Comparison of ENCODE assay signal across 13 cellular contexts in genomic region chr2:31428001-31428418, GRCh38. TPM values are rescaled to one million over a fixed set of nuclear protein-coding genes. Genes with fewer than 3 reads are reported as not detected.
DNase-seq lines count a peak whose midpoint lies in the region; ATAC-seq and TF ChIP-seq lines count a peak whose summit lies in the region.
"Had no signal": no experiment of that assay in that cellular context is flagged by ENCODE, and none has a peak within 500 bp of the region (broad histone marks: within the 10 kb centered on the region; RNA-seq: fewer than 3 reads in every experiment).

No MANE protein-coding gene starts in this region.

- no peak overlapping the region for H3K27ac Mint-ChIP-seq in chondrocyte (ENCODE audit: unreplicated experiment)
- H3K27ac Mint-ChIP-seq: activated T-cell treated with anti-CD3 and anti-CD28 coated beads, Interleukin-2, amount 50 U/mL, for 24 hours had no signal

- H3K9me3 ChIP-seq in Karpas-422 (ENCODE audit: low read length) (no peaks in the 10 kb centered on the region), right lobe of liver (no peaks in the 10 kb centered on the region)
- H3K9me3 ChIP-seq: body of pancreas, left ventricle myocardium inferior, ovary, Peyer's patch had no signal

- H3K36me3 Mint-ChIP-seq in chondrocyte (ENCODE audit: low read depth): no peaks in the 10 kb centered on the region

- H3K4me1 Mint-ChIP-seq in chondrocyte (ENCODE audit: low read depth): no peaks in the 10 kb centered on the region

- no peaks in the 10 kb centered on the region for H3K36me3 ChIP-seq in Karpas-422 (ENCODE audit: insufficient read depth, low read length)
- no peaks in the 10 kb centered on the region for H3K36me3 ChIP-seq in right lobe of liver
- H3K36me3 ChIP-seq: left ventricle myocardium inferior, ovary, Peyer's patch had no signal

- no peaks in the 10 kb centered on the region for H3K4me1 ChIP-seq in Karpas-422 (ENCODE audit: low read length)
- peaks cover 0 to 5% (median 0%) of the 10 kb centered on the region in 4 donors for H3K4me1 ChIP-seq in right lobe of liver
- H3K4me1 ChIP-seq: body of pancreas, left ventricle myocardium inferior, Peyer's patch had no signal

- WGBS in right lobe of liver (ENCODE audit: insufficient coverage, low coverage, low lambda C conversion rate, missing lambda C conversion rate): 100% methylated on average over 1 of the region's 4 CpGs

- H4K20me1 ChIP-seq in Karpas-422 (ENCODE audit: insufficient read depth, low read depth, low read length): no peaks in the 10 kb centered on the region

- no peaks in the 10 kb centered on the region for H3K79me2 ChIP-seq in Karpas-422 (ENCODE audit: low read length)

- H3K27me3 Mint-ChIP-seq in chondrocyte (ENCODE audit: low read depth): no peaks in the 10 kb centered on the region

- intact Hi-C loops in right lobe of liver (cut with DNase I): no loop called here

- no peak for TF ChIP-seq POLR2A in right lobe of liver (IDR thresholded peaks at IDR 0.05)

- H3K27ac ChIP-seq in Karpas-422 (ENCODE audit: low read length) (no peak overlapping the region), right lobe of liver (no peak overlapping the region)
- H3K27ac ChIP-seq: body of pancreas, left ventricle myocardium inferior, ovary, Peyer's patch had no signal

- no peaks in the 10 kb centered on the region for H3K9me2 ChIP-seq in Karpas-422 (replicated peaks; ENCODE audit: insufficient read depth, low read length)

- TF ChIP-seq CTCF in GM12865 (IDR thresholded peaks at IDR 0.05; ENCODE audit: insufficient read depth, low read depth, low read length, missing control alignments): no peak
- peak; percentile 10 for TF ChIP-seq CTCF in chondrocyte (IDR thresholded peaks at IDR 0.05)
- peak in 3 of 4 donors; percentile 22 to 44 (median 26) for TF ChIP-seq CTCF in right lobe of liver (IDR thresholded peaks at IDR 0.05)

- ATAC-seq in right lobe of liver (peak; percentile 52 to 88 (median 70)), GM19328 (IDR thresholded peaks at IDR 0.05; ENCODE audit: unreplicated experiment) (no peak), GM18519 (IDR thresholded peaks at IDR 0.05; ENCODE audit: low FRiP score, unreplicated experiment) (no peak)
- ATAC-seq: body of pancreas; stimulated activated naive CD8-positive, alpha-beta T cell treated with anti-CD3 and anti-CD28 coated beads, Interleukin-15, Interleukin-2, amounts not matched to agents 100 U/mL and 50 U/mL, for 24 hours had no signal

- H3K9ac ChIP-seq in Karpas-422 (ENCODE audit: low read length): no peak overlapping the region

- H2AFZ ChIP-seq in Karpas-422 (ENCODE audit: low read length): no peak overlapping the region

- H3K9me3 Mint-ChIP-seq in chondrocyte (ENCODE audit: low read depth): peaks cover 5% of the 10 kb centered on the region
- H3K9me3 Mint-ChIP-seq: activated T-cell treated with anti-CD3 and anti-CD28 coated beads, Interleukin-2, amount 50 U/mL, for 24 hours had no signal

- H3K4me3 ChIP-seq in GM12865 (ENCODE audit: low read depth, low read length): no peak overlapping the region
- no peak overlapping the region for H3K4me3 ChIP-seq in Karpas-422 (ENCODE audit: low read length)
- no peak overlapping the region for H3K4me3 ChIP-seq in right lobe of liver
- H3K4me3 ChIP-seq: body of pancreas, left ventricle myocardium inferior, ovary, Peyer's patch had no signal

- no peak overlapping the region for H3K4me2 ChIP-seq in Karpas-422 (ENCODE audit: low read depth, low read length, poor library complexity, severe bottlenecking)

- DNase-seq in GM12865 (ENCODE audit: low read depth): peak; percentile 6
- DNase-seq in Karpas-422: peak; percentile 55
- DNase-seq in chondrocyte (ENCODE audit: low spot score): no peak
- DNase-seq in right lobe of liver: peak in 1 of 3 donors; percentile 31
- no peak for DNase-seq in RPMI8226
- DNase-seq: activated T-cell treated with anti-CD3 and anti-CD28 coated beads, Interleukin-2, amount 50 U/mL, for 24 hours; body of pancreas; left ventricle myocardium inferior; ovary; stimulated activated naive CD8-positive, alpha-beta T cell treated with anti-CD3 and anti-CD28 coated beads, Interleukin-15, Interleukin-2, amounts not matched to agents 100 U/mL and 50 U/mL, for 24 hours had no signal

- no peak overlapping the region for H3K4me3 Mint-ChIP-seq in chondrocyte (ENCODE audit: unreplicated experiment)
- H3K4me3 Mint-ChIP-seq: activated T-cell treated with anti-CD3 and anti-CD28 coated beads, Interleukin-2, amount 50 U/mL, for 24 hours had no signal

- no peaks in the 10 kb centered on the region for H3K27me3 ChIP-seq in Karpas-422 (ENCODE audit: low read length)
- H3K27me3 ChIP-seq in right lobe of liver: no peaks in the 10 kb centered on the region
- H3K27me3 ChIP-seq: body of pancreas, ovary, Peyer's patch had no signal

RNA-seq across cellular contexts. Expression of gene XDH, which starts 13.5 kb away (rescaled TPM):
- total RNA-seq in Karpas-422 (2014; rRNA removed; shearing (Covaris generic); ENCODE audit: low replicate concordance): not detected in 2 replicates
- total RNA-seq in chondrocyte (0.12 to 0.23 TPM (median 0.17 TPM) in 3 replicates), right lobe of liver (10 to 100 TPM; 26.7 to 62.0 (median 37.8) TPM)

Comparison
In these comparisons a context has a peak if more than half of its experiments do, and no peak if none do; other contexts are left out.
1. DNase-seq: peak in GM12865 (single experiment) and Karpas-422 (single experiment); none in chondrocyte (single experiment) and RPMI8226 (single experiment).
2. ATAC-seq: peak in right lobe of liver (4 of 4); none in GM19328 (single experiment) and GM18519 (single experiment).
3. RNA of gene XDH, which starts 13.5 kb away (total RNA-seq): 26.7 to 62.0 TPM in right lobe of liver; 0.12 to 0.23 TPM in chondrocyte and not detected in Karpas-422; every median in the first group is over 10 times any median in the second.